In genomic region chr17:31859487-31860008, GRCh38 we compare ENCODE assay signal across 8 cellular contexts. TPM values are rescaled to one million over a fixed set of nuclear protein-coding genes. Genes with fewer than 3 reads are reported as not detected.
DNase-seq lines count a peak whose midpoint lies in the region; ATAC-seq and TF ChIP-seq lines count a peak whose summit lies in the region.

No MANE protein-coding gene starts in this region.

- peaks cover 18% of the 10 kb centered on the region for H3F3A ChIP-seq in PC-9 (ENCODE audit: insufficient read depth, low read depth)

- BruUV-seq in PC-9 (replicated peaks; lab: Mats Ljungman, UMichigan): no TSS peak

- H3K4me1 ChIP-seq in PC-9 (replicated peaks; ENCODE audit: insufficient read depth): peaks cover 20% of the 10 kb centered on the region
- peaks cover 0 to 27% (median 15%) of the 10 kb centered on the region in 3 donors for H3K4me1 ChIP-seq in esophagus squamous epithelium

- POLR2A ChIA-PET in PC-9 (lab: Charles Lee; ENCODE audit: unreplicated experiment): interaction anchor here (0.5 kb wide), 2 partner anchors 29 to 302 kb away, joined by 3 to 7 read pairs; no protein-coding TSS in a partner anchor

- no peak for ATAC-seq in HG02981 (IDR thresholded peaks at IDR 0.05; ENCODE audit: unreplicated experiment)
- no peak for ATAC-seq in HG03432 (IDR thresholded peaks at IDR 0.05; ENCODE audit: unreplicated experiment)

- 16 to 24% methylated on average over 8 to 15 of the region's 16 CpGs for WGBS in esophagus squamous epithelium, 2 donors

- H3K36me3 ChIP-seq in PC-9 (ENCODE audit: low read depth) (peaks cover 13% of the 10 kb centered on the region; the same call in 1 of the 2 replicates), esophagus squamous epithelium (peaks cover 0 to 53% (median 16%) of the 10 kb centered on the region in 3 donors)

- H4K20me1 ChIP-seq in PC-9 (ENCODE audit: insufficient read depth): peaks cover 7% of the 10 kb centered on the region

- CTCF ChIA-PET in PC-9 (lab: Charles Lee): interaction anchor here (0.7 kb wide), 1 partner anchor 42 kb away, joined by 6 read pairs; the partner anchor contains the start of gene UTP6

- H3K27me3 ChIP-seq in PC-9 (ENCODE audit: insufficient read depth, low read depth): no peaks in the 10 kb centered on the region
- no peaks in the 10 kb centered on the region for H3K27me3 ChIP-seq in esophagus squamous epithelium

- H3K4me3 ChIP-seq in GM12865 (ENCODE audit: low read depth, low read length): peak overlapping the region; percentile 63
- H3K4me3 ChIP-seq in PC-9: peak overlapping the region; percentile 72
- H3K4me3 ChIP-seq in esophagus squamous epithelium: peak overlapping the region; percentile 68 to 90 (median 81)

- H3K79me2 ChIP-seq in PC-9 (ENCODE audit: low read depth): peaks cover 20% of the 10 kb centered on the region

- no peak for DNase-seq in GM12865 (ENCODE audit: low read depth)
- DNase-seq in PC-9: no peak
- DNase-seq in esophagus squamous epithelium (lab: John Stamatoyannopoulos, UW): no peak
- DNase-seq in retina: peak; percentile 63
- DNase-seq in GM13977 (ENCODE audit: low spot score): no peak
- DNase-seq in NCI-H345 (lab: John Stamatoyannopoulos, UW): no peak

- TF ChIP-seq POLR2A in esophagus squamous epithelium (IDR thresholded peaks at IDR 0.05): no peak

- no peaks in the 10 kb centered on the region for H3K9me3 ChIP-seq in PC-9 (ENCODE audit: insufficient read depth, low read depth)
- H3K9me3 ChIP-seq in esophagus squamous epithelium: no peaks in the 10 kb centered on the region

- intact Hi-C loops in PC-9 (cut with micrococcal nuclease; ENCODE audit: unreplicated experiment) (no loop called here), esophagus squamous epithelium (cut with DNase I) (no loop called here)

- in situ Hi-C loops in GM13977 (cut with MboI; ENCODE audit: low pct_unique_long_range_greater_than_20kb, low sequenced_read_pairs, unreplicated experiment): no loop called here

- H3K9me2 ChIP-seq in PC-9 (ENCODE audit: insufficient read depth): no peaks in the 10 kb centered on the region

- TF ChIP-seq CTCF in GM12865 (IDR thresholded peaks at IDR 0.05; ENCODE audit: insufficient read depth, low read depth, low read length, missing control alignments) (no peak), PC-9 (conservative IDR thresholded peaks at IDR 0.05) (no peak), esophagus squamous epithelium (IDR thresholded peaks at IDR 0.05) (no peak), GM13977 (IDR thresholded peaks at IDR 0.05; ENCODE audit: extremely low read depth, insufficient read depth, missing control alignments) (no peak)

- no peak overlapping the region for H3K27ac ChIP-seq in PC-9
- H3K27ac ChIP-seq in esophagus squamous epithelium: peak overlapping the region; percentile 35 to 93 (median 90)

- peak overlapping the region; percentile 75; the same call in 1 of the 2 replicates for H2AFZ ChIP-seq in PC-9

- H3K4me2 ChIP-seq in PC-9: peak overlapping the region; percentile 100

RNA-seq across cellular contexts. Expression of gene COPRS, which starts 0.5 kb away (rescaled TPM):
- total RNA-seq in PC-9 (2021): 48.3 and 56.8 TPM in 2 replicates
- total RNA-seq in esophagus squamous epithelium: 10 to 100 TPM; 23.8 to 45.2 (median 37.0) TPM

RNA-seq across cellular contexts. Expression of gene UTP6, which starts 42.0 kb away (rescaled TPM):
- 55.2 and 67.8 TPM in 2 replicates for total RNA-seq in PC-9 (2021)
- 10 to 100 TPM; 17.1 to 40.4 (median 24.5) TPM for total RNA-seq in esophagus squamous epithelium
